Comparison of ENCODE assay signal across 8 cellular contexts in genomic region chr22:45671051-45671782, GRCh38. TPM values are rescaled to one million over a fixed set of nuclear protein-coding genes. Genes with fewer than 3 reads are reported as not detected.
DNase-seq lines count a peak whose midpoint lies in the region; ATAC-seq, FAIRE-seq and TF ChIP-seq lines count a peak whose summit lies in the region.

No MANE protein-coding gene starts in this region.

- H4K20me1 ChIP-seq in OCI-LY3 (ENCODE audit: insufficient read depth, low read length) = peaks cover 32% of the 10 kb centered on the region

- peak overlapping the region; percentile 98 for H3K4me3 ChIP-seq in OCI-LY3 (ENCODE audit: low read length)
- peak overlapping the region; percentile 71 for H3K4me3 ChIP-seq in mononuclear cell (ENCODE audit: low read length)

- H3K36me3 ChIP-seq in OCI-LY3 (replicated peaks; ENCODE audit: low read depth, low read length) = no peaks in the 10 kb centered on the region

- H3K9me3 Mint-ChIP-seq in effector memory CD8-positive, alpha-beta T cell = no peaks in the 10 kb centered on the region

- FAIRE-seq in frontal cortex (lab: Jason Lieb, UNC) = no peak

- H3K9me3 ChIP-seq in OCI-LY3 (ENCODE audit: insufficient read depth, low read length) = no peaks in the 10 kb centered on the region
- H3K9me3 ChIP-seq in mononuclear cell (ENCODE audit: low read depth, low read length) = no peaks in the 10 kb centered on the region

- peak overlapping the region; percentile 92 to 95 for H3K27ac Mint-ChIP-seq in effector memory CD8-positive, alpha-beta T cell

- H3K79me2 ChIP-seq in OCI-LY3 (ENCODE audit: low read length) = peaks cover 45% of the 10 kb centered on the region

- H3K27me3 Mint-ChIP-seq in effector memory CD8-positive, alpha-beta T cell = peaks cover 0 to 10% of the 10 kb centered on the region in 2 donors

- ATAC-seq in GM19438 (IDR thresholded peaks at IDR 0.05; ENCODE audit: low read depth, unreplicated experiment) = peak; percentile 8
- ATAC-seq in effector memory CD8-positive, alpha-beta T cell (replicated peaks) = no peak

- H3K9ac ChIP-seq in OCI-LY3 (ENCODE audit: low read length) = peak overlapping the region; percentile 94

- H3K27me3 ChIP-seq in OCI-LY3 (ENCODE audit: low read depth, low read length) (peaks cover 5% of the 10 kb centered on the region), mononuclear cell (ENCODE audit: insufficient read depth, low read length) (no peaks in the 10 kb centered on the region)

- peaks cover 7% of the 10 kb centered on the region for H3K36me3 Mint-ChIP-seq in effector memory CD8-positive, alpha-beta T cell (ENCODE audit: insufficient read depth)

- peak overlapping the region; percentile 87 to 91 for H3K4me3 Mint-ChIP-seq in effector memory CD8-positive, alpha-beta T cell

- TF ChIP-seq CTCF in OCI-LY3 (IDR thresholded peaks at IDR 0.05; ENCODE audit: low read depth, low read length) = no peak

- H2AFZ ChIP-seq in OCI-LY3 (ENCODE audit: low read depth, low read length) = peak overlapping the region; percentile 79

- H3K4me1 Mint-ChIP-seq in effector memory CD8-positive, alpha-beta T cell (ENCODE audit: low read depth in 2 of 2) = peaks cover 28 to 32% of the 10 kb centered on the region in 2 donors

- no peak for DNase-seq in effector memory CD8-positive, alpha-beta T cell
- DNase-seq in T1000 (lab: John Stamatoyannopoulos, UW) = no peak
- DNase-seq in frontal cortex (ENCODE audit: low spot score in 2 of 2) = no peak
- no peak for DNase-seq in COLO668 (lab: John Stamatoyannopoulos, UW; ENCODE audit: unreplicated experiment)
- no peak for DNase-seq in kidney tubule cell (ENCODE audit: low spot score)

- H3K4me2 ChIP-seq in OCI-LY3 (ENCODE audit: low read length) = peak overlapping the region; percentile 99

- H3K4me1 ChIP-seq in OCI-LY3 (ENCODE audit: low read length) (peaks cover 17% of the 10 kb centered on the region), mononuclear cell (ENCODE audit: insufficient read depth, low read length) (peaks cover 30% of the 10 kb centered on the region)

- H3K27ac ChIP-seq in OCI-LY3 (ENCODE audit: low read length) = no peak overlapping the region

RNA-seq across cellular contexts. Expression of gene ATXN10, which starts 0.4 kb away (rescaled TPM):
- total RNA-seq in mononuclear cell = 67.5 TPM
- total RNA-seq in frontal cortex = 390 TPM
